In the genomic region with DNA sequence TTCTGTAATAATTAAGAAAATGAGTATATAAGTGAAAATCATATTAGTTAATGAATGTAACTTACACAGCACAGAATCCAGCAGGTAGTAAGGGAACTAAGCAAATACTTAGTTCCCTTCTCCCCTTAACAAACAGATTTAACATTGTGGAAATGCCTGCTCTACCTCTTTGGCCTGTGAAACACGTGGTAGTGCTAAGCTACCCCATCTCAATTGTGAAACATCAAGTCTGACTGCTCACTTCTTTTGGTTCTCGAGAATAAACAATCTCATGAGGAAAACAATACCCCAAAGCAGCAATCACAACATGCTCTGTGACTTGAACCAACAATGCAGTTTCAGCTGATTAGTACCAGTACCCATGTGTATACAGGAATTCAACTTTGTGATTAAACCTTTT, we compare ENCODE assay signal across 25 cellular contexts. TPM values are rescaled to one million over a fixed set of nuclear protein-coding genes. Genes with fewer than 3 reads are reported as not detected.
A peak's percentile ranks its signal among the peaks of the same experiment; 100 is the strongest.
DNase-seq lines count a peak whose midpoint lies in the region; ATAC-seq and TF ChIP-seq lines count a peak whose summit lies in the region.
"Had no signal": no experiment of that assay in that cellular context is flagged by ENCODE, and none has a peak within 500 bp of the region (broad histone marks: within the 10 kb centered on the region; RNA-seq: fewer than 3 reads in every experiment).

No MANE protein-coding gene starts in this region.

- H3K4me1 Mint-ChIP-seq in activated T-cell treated with anti-CD3 and anti-CD28 coated beads, Interleukin-2, amount 50 U/mL, for 72 hours (ENCODE audit: low read depth) = peaks cover 11% of the 10 kb centered on the region
- peaks cover 23% of the 10 kb centered on the region for H3K4me1 Mint-ChIP-seq in activated T-helper 1 cell treated with anti-CD3 and anti-CD28 coated beads, Interleukin-12 subunit alpha, Interleukin-12 subunit beta, Interleukin-2, Interleukin-4 antibody, amounts not matched to agents 30 ng/mL and 10 ng/mL and 1 ng/mL, durations not matched to agents 14 hours and 24 hours and 36 hours (ENCODE audit: low read depth)
- peaks cover 11% of the 10 kb centered on the region for H3K4me1 Mint-ChIP-seq in type B pancreatic cell (ENCODE audit: unreplicated experiment)

- H3K9me3 Mint-ChIP-seq in activated T-cell treated with anti-CD3 and anti-CD28 coated beads, Interleukin-2, amount 50 U/mL, for 72 hours = no peaks in the 10 kb centered on the region
- H3K9me3 Mint-ChIP-seq in activated T-helper 1 cell treated with anti-CD3 and anti-CD28 coated beads, Interleukin-12 subunit alpha, Interleukin-12 subunit beta, Interleukin-2, Interleukin-4 antibody, amounts not matched to agents 30 ng/mL and 10 ng/mL and 1 ng/mL, durations not matched to agents 14 hours and 24 hours and 36 hours = no peaks in the 10 kb centered on the region
- H3K9me3 Mint-ChIP-seq in type B pancreatic cell = no peaks in the 10 kb centered on the region
- H3K9me3 Mint-ChIP-seq: activated CD8-positive, alpha-beta T cell treated with anti-CD3 and anti-CD28 coated beads for 36 hours; CD4-positive, alpha-beta memory T cell; neural progenitor cell; stimulated activated naive B cell treated with anti-CD40 and anti-IgM and Interleukin-4, amounts not matched to agents 10 μg/mL and 1 μg/mL and 100 μg/mL, for 72 hours had no signal

- DNase-seq in activated T-cell treated with anti-CD3 and anti-CD28 coated beads, Interleukin-2, amount 50 U/mL, for 72 hours = no peak
- DNase-seq in activated T-cell treated with anti-CD3 and anti-CD28 coated beads for 4 hours (no peak), globus pallidus (ENCODE audit: low spot score) (peak; percentile 40), type B pancreatic cell (ENCODE audit: extremely low spot score, unreplicated experiment) (no peak), DMS53 treated with DMSO at 0.1 percent for 48 hours (lab: John Stamatoyannopoulos, UW; ENCODE audit: unreplicated experiment) (no peak), GF-D8 (lab: John Stamatoyannopoulos, UW) (no peak)
- DNase-seq in activated T-helper 1 cell treated with anti-CD3 and anti-CD28 coated beads, Interleukin-12 subunit alpha, Interleukin-12 subunit beta, Interleukin-2, Interleukin-4 antibody, amounts not matched to agents 30 ng/mL and 10 ng/mL and 1 ng/mL, durations not matched to agents 14 hours and 24 hours and 36 hours (ENCODE audit: low spot score) = no peak
- no peak for DNase-seq in central memory CD4-positive, alpha-beta T cell
- DNase-seq: activated CD4-positive, CD25-positive, alpha-beta regulatory T cell treated with anti-CD3 and anti-CD28 coated beads, Interleukin-2, amount 50 U/mL, for 72 hours; activated CD8-positive, alpha-beta T cell treated with anti-CD3 and anti-CD28 coated beads for 36 hours; activated naive CD4-positive, alpha-beta T cell; amniotic stem cell; brain microvascular endothelial cell; CD4-positive, alpha-beta memory T cell; effector memory CD4-positive, alpha-beta T cell; H7; NCI-H2029 treated with DMSO at 0.1 percent for 48 hours; NCI-H446; NCI-H774; sigmoid colon; stimulated activated CD4-positive, alpha-beta T cell treated with anti-CD3 and anti-CD28 coated beads, Interleukin-4, amount 100 ng/mL, for 4 hours; stimulated activated naive B cell treated with anti-CD40 and anti-IgM and Interleukin-4, amounts not matched to agents 10 μg/mL and 1 μg/mL and 100 μg/mL, for 72 hours; T-helper 1 cell had no signal

- no peak for ATAC-seq in activated T-cell treated with anti-CD3 and anti-CD28 coated beads, Interleukin-2, amount 50 U/mL, for 72 hours (replicated peaks in 1 of 2)
- ATAC-seq: A549; activated CD8-positive, alpha-beta T cell treated with anti-CD3 and anti-CD28 coated beads for 36 hours; stimulated activated naive B cell treated with anti-CD40 and anti-IgM and Interleukin-4, amounts not matched to agents 10 μg/mL and 1 μg/mL and 100 μg/mL, for 72 hours had no signal

- H3K36me3 Mint-ChIP-seq in activated T-cell treated with anti-CD3 and anti-CD28 coated beads, Interleukin-2, amount 50 U/mL, for 72 hours (ENCODE audit: insufficient read depth in 2 of 2) = peaks cover 10 to 15% of the 10 kb centered on the region in 2 donors
- peaks cover 40% of the 10 kb centered on the region for H3K36me3 Mint-ChIP-seq in activated T-helper 1 cell treated with anti-CD3 and anti-CD28 coated beads, Interleukin-12 subunit alpha, Interleukin-12 subunit beta, Interleukin-2, Interleukin-4 antibody, amounts not matched to agents 30 ng/mL and 10 ng/mL and 1 ng/mL, durations not matched to agents 14 hours and 24 hours and 36 hours (ENCODE audit: low read depth)
- peaks cover 18% of the 10 kb centered on the region for H3K36me3 Mint-ChIP-seq in type B pancreatic cell

- H3K27ac Mint-ChIP-seq in activated T-cell treated with anti-CD3 and anti-CD28 coated beads, Interleukin-2, amount 50 U/mL, for 72 hours = peak overlapping the region; percentile 72
- peak overlapping the region; percentile 22 for H3K27ac Mint-ChIP-seq in activated T-helper 1 cell treated with anti-CD3 and anti-CD28 coated beads, Interleukin-12 subunit alpha, Interleukin-12 subunit beta, Interleukin-2, Interleukin-4 antibody, amounts not matched to agents 30 ng/mL and 10 ng/mL and 1 ng/mL, durations not matched to agents 14 hours and 24 hours and 36 hours
- peak overlapping the region; percentile 57 for H3K27ac Mint-ChIP-seq in type B pancreatic cell
- H3K27ac Mint-ChIP-seq: activated CD8-positive, alpha-beta T cell treated with anti-CD3 and anti-CD28 coated beads for 36 hours; neural progenitor cell; stimulated activated naive B cell treated with anti-CD40 and anti-IgM and Interleukin-4, amounts not matched to agents 10 μg/mL and 1 μg/mL and 100 μg/mL, for 72 hours had no signal

- no peak overlapping the region for H3K4me3 Mint-ChIP-seq in activated T-cell treated with anti-CD3 and anti-CD28 coated beads, Interleukin-2, amount 50 U/mL, for 72 hours
- no peak overlapping the region for H3K4me3 Mint-ChIP-seq in activated T-helper 1 cell treated with anti-CD3 and anti-CD28 coated beads, Interleukin-12 subunit alpha, Interleukin-12 subunit beta, Interleukin-2, Interleukin-4 antibody, amounts not matched to agents 30 ng/mL and 10 ng/mL and 1 ng/mL, durations not matched to agents 14 hours and 24 hours and 36 hours
- H3K4me3 Mint-ChIP-seq in type B pancreatic cell = peak overlapping the region; percentile 9
- H3K4me3 Mint-ChIP-seq: activated CD8-positive, alpha-beta T cell treated with anti-CD3 and anti-CD28 coated beads for 36 hours; CD4-positive, alpha-beta memory T cell; neural progenitor cell; stimulated activated naive B cell treated with anti-CD40 and anti-IgM and Interleukin-4, amounts not matched to agents 10 μg/mL and 1 μg/mL and 100 μg/mL, for 72 hours had no signal

- H3K27me3 Mint-ChIP-seq in activated T-cell treated with anti-CD3 and anti-CD28 coated beads, Interleukin-2, amount 50 U/mL, for 72 hours (ENCODE audit: low read depth) = no peaks in the 10 kb centered on the region
- no peaks in the 10 kb centered on the region for H3K27me3 Mint-ChIP-seq in activated T-helper 1 cell treated with anti-CD3 and anti-CD28 coated beads, Interleukin-12 subunit alpha, Interleukin-12 subunit beta, Interleukin-2, Interleukin-4 antibody, amounts not matched to agents 30 ng/mL and 10 ng/mL and 1 ng/mL, durations not matched to agents 14 hours and 24 hours and 36 hours (ENCODE audit: insufficient read depth)
- H3K27me3 Mint-ChIP-seq in type B pancreatic cell = no peaks in the 10 kb centered on the region
- H3K27me3 Mint-ChIP-seq: activated CD8-positive, alpha-beta T cell treated with anti-CD3 and anti-CD28 coated beads for 36 hours; CD4-positive, alpha-beta memory T cell; stimulated activated naive B cell treated with anti-CD40 and anti-IgM and Interleukin-4, amounts not matched to agents 10 μg/mL and 1 μg/mL and 100 μg/mL, for 72 hours had no signal

- intact Hi-C loops in activated T-helper 1 cell treated with anti-CD3 and anti-CD28 coated beads, Interleukin-12 subunit alpha, Interleukin-12 subunit beta, Interleukin-2, Interleukin-4 antibody, amounts not matched to agents 30 ng/mL and 10 ng/mL and 1 ng/mL, durations not matched to agents 14 hours and 24 hours and 36 hours (cut with micrococcal nuclease) = no loop called here

- TF ChIP-seq CTCF in type B pancreatic cell (conservative IDR thresholded peaks at IDR 0.05) = no peak

RNA-seq across cellular contexts. Expression of a gene that starts 4.7 kb away (rescaled TPM):
- total RNA-seq in activated T-cell treated with anti-CD3 and anti-CD28 coated beads, Interleukin-2, amount 50 U/mL, for 72 hours = 10 to 100 TPM; 41.4 to 51.4 TPM
- 48.3 and 48.4 TPM in 2 replicates for total RNA-seq in activated T-helper 1 cell treated with anti-CD3 and anti-CD28 coated beads, Interleukin-12 subunit alpha, Interleukin-12 subunit beta, Interleukin-2, Interleukin-4 antibody, amounts not matched to agents 30 ng/mL and 10 ng/mL and 1 ng/mL, durations not matched to agents 14 hours and 24 hours and 36 hours
- 45.9 and 46.8 TPM in 2 replicates for total RNA-seq in type B pancreatic cell (ENCODE audit: low replicate concordance)

Comparison
In these comparisons a context has a peak if more than half of its experiments do, and no peak if none do; other contexts are left out.
1. H3K27ac Mint-ChIP-seq: peak in every context shown above with its lines; median percentile 72 in activated T-cell treated with anti-CD3 and anti-CD28 coated beads, Interleukin-2, amount 50 U/mL, for 72 hours; 57 in type B pancreatic cell; 22 in activated T-helper 1 cell treated with anti-CD3 and anti-CD28 coated beads, Interleukin-12 subunit alpha, Interleukin-12 subunit beta, Interleukin-2, Interleukin-4 antibody, amounts not matched to agents 30 ng/mL and 10 ng/mL and 1 ng/mL, durations not matched to agents 14 hours and 24 hours and 36 hours.